In genomic region chr3:7577513-7577912, GRCh38 we compare ENCODE assay signal across 26 cellular contexts.
"Had no signal": no experiment of that assay in that cellular context is flagged by ENCODE, and none has a peak within 500 bp of the region (broad histone marks: within the 10 kb centered on the region; RNA-seq: fewer than 3 reads in every experiment).

No MANE protein-coding gene starts in this region.

- H3K4me3 Mint-ChIP-seq: dendritic cell treated with granulocyte-macrophage colony-stimulating factor and Interleukin-4, amounts not matched to agents 40 ng/mL and 50 ng/mL, for 4 days; effector memory CD8-positive, alpha-beta T cell; endodermal cell had no signal

- H2AFZ ChIP-seq: hepatocyte had no signal

- H3K27me3 ChIP-seq: colonic mucosa, dorsolateral prefrontal cortex, esophagus muscularis mucosa, esophagus squamous epithelium, foreskin keratinocyte, gastroesophageal sphincter, heart left ventricle, heart right ventricle, hepatocyte had no signal

- H3K79me2 ChIP-seq: hepatocyte had no signal

- H3K27ac Mint-ChIP-seq: dendritic cell treated with granulocyte-macrophage colony-stimulating factor and Interleukin-4, amounts not matched to agents 40 ng/mL and 50 ng/mL, for 4 days; effector memory CD8-positive, alpha-beta T cell; endodermal cell had no signal

- H3K4me1 ChIP-seq: colonic mucosa, esophagus muscularis mucosa, esophagus squamous epithelium, foreskin keratinocyte, gastroesophageal sphincter, heart right ventricle had no signal

- H3K4me3 ChIP-seq: colonic mucosa, coronary artery, dorsolateral prefrontal cortex, esophagus muscularis mucosa, esophagus squamous epithelium, gastroesophageal sphincter, heart left ventricle, heart right ventricle, hepatocyte had no signal

- H3K27ac ChIP-seq: colonic mucosa, coronary artery, dorsolateral prefrontal cortex, epithelial cell of prostate, esophagus muscularis mucosa, esophagus squamous epithelium, foreskin keratinocyte, gastroesophageal sphincter, heart left ventricle, heart right ventricle, hepatocyte had no signal

- H3K36me3 ChIP-seq: colonic mucosa, esophagus muscularis mucosa, esophagus squamous epithelium, gastroesophageal sphincter, heart left ventricle, heart right ventricle had no signal

- DNase-seq: colonic mucosa; cortex of kidney; dermis blood vessel endothelial cell; dorsolateral prefrontal cortex; effector CD4-positive, alpha-beta T cell; effector CD8-positive, alpha-beta T cell; effector memory CD4-positive, alpha-beta T cell; effector memory CD8-positive, alpha-beta T cell; endodermal cell; erythroblast; esophagus squamous epithelium; foreskin fibroblast; foreskin keratinocyte; foreskin melanocyte; glutamatergic neuron; head of caudate nucleus; heart left ventricle; heart right ventricle; hippocampal formation had no signal

- H3K9me3 ChIP-seq: colonic mucosa, esophagus muscularis mucosa, esophagus squamous epithelium, gastroesophageal sphincter, heart left ventricle, heart right ventricle had no signal

- H3K4me2 ChIP-seq: hepatocyte had no signal

- H3K27me3 Mint-ChIP-seq: dendritic cell treated with granulocyte-macrophage colony-stimulating factor and Interleukin-4, amounts not matched to agents 40 ng/mL and 50 ng/mL, for 4 days; effector memory CD8-positive, alpha-beta T cell had no signal

- H3K9me3 Mint-ChIP-seq: endodermal cell had no signal

- ATAC-seq: effector memory CD8-positive, alpha-beta T cell; esophagus mucosa; foreskin keratinocyte; gastroesophageal sphincter; heart left ventricle; heart right ventricle had no signal
